Comparison of ENCODE assay signal across 38 cellular contexts in genomic region chr21:23638131-23638530, GRCh38.
"Had no signal": no experiment of that assay in that cellular context is flagged by ENCODE, and none has a peak within 500 bp of the region (broad histone marks: within the 10 kb centered on the region; RNA-seq: fewer than 3 reads in every experiment).

No MANE protein-coding gene starts in this region.

- ATAC-seq: activated naive CD4-positive, alpha-beta T cell treated with anti-CD3 and anti-CD28 coated beads, Interleukin-2, amount 50 U/mL, for 72 hours; activated naive CD8-positive, alpha-beta T cell treated with anti-CD3 and anti-CD28 coated beads, Interleukin-2, amount 50 U/mL, for 24 hours; activated T-cell treated with anti-CD3 and anti-CD28 coated beads, Interleukin-2, amount 50 U/mL, for 4 hours; activated T-cell treated with anti-CD3 and anti-CD28 coated beads, Interleukin-2, amount 50 U/mL, for 72 hours; activated T-helper 17 cell treated with anti-CD3 and anti-CD28 coated beads, Interleukin-2, amount 50 U/mL, for 72 hours; body of pancreas had no signal

- H3K4me3 ChIP-seq: adrenal gland, ascending aorta, body of pancreas, breast epithelium, cardiac muscle cell had no signal

- H3K9me3 ChIP-seq: adrenal gland, ascending aorta, body of pancreas, breast epithelium had no signal

- H3K27me3 Mint-ChIP-seq: activated naive CD4-positive, alpha-beta T cell treated with anti-CD3 and anti-CD28 coated beads, Interleukin-2, amount 10 ng/mL, durations not matched to agents 7 days and 5 days; activated naive CD4-positive, alpha-beta T cell treated with anti-CD3 and anti-CD28 coated beads, Interleukin-2, amount 50 U/mL, for 24 hours; activated naive CD8-positive, alpha-beta T cell treated with anti-CD3 and anti-CD28 coated beads for 36 hours; activated naive CD8-positive, alpha-beta T cell treated with anti-CD3 and anti-CD28 coated beads, Interleukin-2, amount 10 ng/mL, durations not matched to agents 7 days and 5 days; activated T-cell treated with anti-CD3 and anti-CD28 coated beads, Interleukin-2, amount 50 U/mL, for 24 hours; activated T-helper 17 cell treated with anti-CD3 and anti-CD28 coated beads, Interleukin-2, amount 50 U/mL, for 72 hours; brain; central memory CD8-positive, alpha-beta T cell had no signal

- H3K27ac Mint-ChIP-seq: activated naive CD4-positive, alpha-beta T cell treated with anti-CD3 and anti-CD28 coated beads for 36 hours; activated naive CD4-positive, alpha-beta T cell treated with anti-CD3 and anti-CD28 coated beads, Interleukin-2, amount 10 ng/mL, durations not matched to agents 7 days and 5 days; activated naive CD4-positive, alpha-beta T cell treated with anti-CD3 and anti-CD28 coated beads, Interleukin-2, amount 50 U/mL, for 24 hours; activated naive CD4-positive, alpha-beta T cell treated with anti-CD3 and anti-CD28 coated beads, Interleukin-2, amount 50 U/mL, for 72 hours; activated naive CD8-positive, alpha-beta T cell; activated naive CD8-positive, alpha-beta T cell treated with anti-CD3 and anti-CD28 coated beads for 36 hours; activated naive CD8-positive, alpha-beta T cell treated with anti-CD3 and anti-CD28 coated beads, Interleukin-2, amount 10 ng/mL, durations not matched to agents 7 days and 5 days; activated naive CD8-positive, alpha-beta T cell treated with anti-CD3 and anti-CD28 coated beads, Interleukin-2, amount 50 U/mL, for 24 hours; activated T-cell treated with anti-CD3 and anti-CD28 coated beads, Interleukin-2, amount 50 U/mL, for 24 hours; activated T-cell treated with anti-CD3 and anti-CD28 coated beads, Interleukin-2, amount 50 U/mL, for 72 hours; activated T-helper 1 cell treated with anti-CD3 and anti-CD28 coated beads, Interleukin-12 subunit alpha, Interleukin-12 subunit beta, Interleukin-2, Interleukin-4 antibody, amounts not matched to agents 30 ng/mL and 10 ng/mL and 1 ng/mL, durations not matched to agents 14 hours and 24 hours and 36 hours; activated T-helper 17 cell treated with anti-CD3 and anti-CD28 coated beads, Interleukin-2, amount 50 U/mL, for 72 hours; activated T-helper 2 cell treated with anti-CD3 and anti-CD28 coated beads, Interferon-gamma antibody, Interleukin-2, Interleukin-4, amounts not matched to agents 10 μg/mL and 5 μg/mL and 100 μg/mL, durations not matched to agents 14 hours and 24 hours and 36 hours; brain had no signal

- H3K4me1 ChIP-seq: adrenal gland, ascending aorta, body of pancreas, breast epithelium had no signal

- H3K4me3 Mint-ChIP-seq: activated naive CD4-positive, alpha-beta T cell treated with anti-CD3 and anti-CD28 coated beads for 36 hours; activated naive CD4-positive, alpha-beta T cell treated with anti-CD3 and anti-CD28 coated beads, Interleukin-2, amount 10 ng/mL, durations not matched to agents 7 days and 5 days; activated naive CD4-positive, alpha-beta T cell treated with anti-CD3 and anti-CD28 coated beads, Interleukin-2, amount 50 U/mL, for 24 hours; activated naive CD8-positive, alpha-beta T cell; activated naive CD8-positive, alpha-beta T cell treated with anti-CD3 and anti-CD28 coated beads for 36 hours; activated naive CD8-positive, alpha-beta T cell treated with anti-CD3 and anti-CD28 coated beads, Interleukin-2, amount 10 ng/mL, durations not matched to agents 7 days and 5 days; activated naive CD8-positive, alpha-beta T cell treated with anti-CD3 and anti-CD28 coated beads, Interleukin-2, amount 50 U/mL, for 24 hours; activated T-cell treated with anti-CD3 and anti-CD28 coated beads, Interleukin-2, amount 50 U/mL, for 24 hours; activated T-cell treated with anti-CD3 and anti-CD28 coated beads, Interleukin-2, amount 50 U/mL, for 4 hours; activated T-cell treated with anti-CD3 and anti-CD28 coated beads, Interleukin-2, amount 50 U/mL, for 72 hours; activated T-helper 1 cell treated with anti-CD3 and anti-CD28 coated beads, Interleukin-12 subunit alpha, Interleukin-12 subunit beta, Interleukin-2, Interleukin-4 antibody, amounts not matched to agents 30 ng/mL and 10 ng/mL and 1 ng/mL, durations not matched to agents 14 hours and 24 hours and 36 hours; activated T-helper 17 cell treated with anti-CD3 and anti-CD28 coated beads, Interleukin-2, amount 50 U/mL, for 72 hours; brain; central memory CD8-positive, alpha-beta T cell had no signal

- H3K4me1 Mint-ChIP-seq: activated naive CD4-positive, alpha-beta T cell treated with anti-CD3 and anti-CD28 coated beads, Interleukin-2, amount 10 ng/mL, durations not matched to agents 7 days and 5 days; activated naive CD4-positive, alpha-beta T cell treated with anti-CD3 and anti-CD28 coated beads, Interleukin-2, amount 50 U/mL, for 24 hours; activated naive CD8-positive, alpha-beta T cell treated with anti-CD3 and anti-CD28 coated beads for 36 hours; activated naive CD8-positive, alpha-beta T cell treated with anti-CD3 and anti-CD28 coated beads, Interleukin-2, amount 10 ng/mL, durations not matched to agents 7 days and 5 days; activated naive CD8-positive, alpha-beta T cell treated with anti-CD3 and anti-CD28 coated beads, Interleukin-2, amount 50 U/mL, for 24 hours; activated T-helper 17 cell treated with anti-CD3 and anti-CD28 coated beads, Interleukin-2, amount 50 U/mL, for 72 hours; brain; central memory CD8-positive, alpha-beta T cell had no signal

- H3K36me3 Mint-ChIP-seq: activated naive CD4-positive, alpha-beta T cell treated with anti-CD3 and anti-CD28 coated beads, Interleukin-2, amount 10 ng/mL, durations not matched to agents 7 days and 5 days; activated naive CD4-positive, alpha-beta T cell treated with anti-CD3 and anti-CD28 coated beads, Interleukin-2, amount 50 U/mL, for 24 hours; activated naive CD4-positive, alpha-beta T cell treated with anti-CD3 and anti-CD28 coated beads, Interleukin-2, amount 50 U/mL, for 72 hours; activated naive CD8-positive, alpha-beta T cell; activated naive CD8-positive, alpha-beta T cell treated with anti-CD3 and anti-CD28 coated beads for 36 hours; activated naive CD8-positive, alpha-beta T cell treated with anti-CD3 and anti-CD28 coated beads, Interleukin-2, amount 10 ng/mL, durations not matched to agents 7 days and 5 days; brain had no signal

- H3K9me3 Mint-ChIP-seq: activated naive CD4-positive, alpha-beta T cell treated with anti-CD3 and anti-CD28 coated beads for 36 hours; activated naive CD4-positive, alpha-beta T cell treated with anti-CD3 and anti-CD28 coated beads, Interleukin-2, amount 10 ng/mL, durations not matched to agents 7 days and 5 days; activated naive CD4-positive, alpha-beta T cell treated with anti-CD3 and anti-CD28 coated beads, Interleukin-2, amount 50 U/mL, for 24 hours; activated naive CD8-positive, alpha-beta T cell treated with anti-CD3 and anti-CD28 coated beads for 36 hours; activated naive CD8-positive, alpha-beta T cell treated with anti-CD3 and anti-CD28 coated beads, Interleukin-2, amount 10 ng/mL, durations not matched to agents 7 days and 5 days; activated naive CD8-positive, alpha-beta T cell treated with anti-CD3 and anti-CD28 coated beads, Interleukin-2, amount 50 U/mL, for 24 hours; activated T-cell treated with anti-CD3 and anti-CD28 coated beads, Interleukin-2, amount 50 U/mL, for 24 hours; activated T-cell treated with anti-CD3 and anti-CD28 coated beads, Interleukin-2, amount 50 U/mL, for 4 hours; activated T-cell treated with anti-CD3 and anti-CD28 coated beads, Interleukin-2, amount 50 U/mL, for 72 hours; activated T-helper 1 cell treated with anti-CD3 and anti-CD28 coated beads, Interleukin-12 subunit alpha, Interleukin-12 subunit beta, Interleukin-2, Interleukin-4 antibody, amounts not matched to agents 30 ng/mL and 10 ng/mL and 1 ng/mL, durations not matched to agents 14 hours and 24 hours and 36 hours; activated T-helper 2 cell treated with anti-CD3 and anti-CD28 coated beads, Interferon-gamma antibody, Interleukin-2, Interleukin-4, amounts not matched to agents 10 μg/mL and 5 μg/mL and 100 μg/mL, durations not matched to agents 14 hours and 24 hours and 36 hours; brain had no signal

- H3K27ac ChIP-seq: adrenal gland, ascending aorta, body of pancreas, brain microvascular endothelial cell, breast epithelium, cardiac muscle cell had no signal

- DNase-seq: activated effector memory CD4-positive, alpha-beta T cell treated with anti-CD3 and anti-CD28 coated beads, Interleukin-2, amount 50 U/mL, for 16 hours; activated effector memory CD4-positive, alpha-beta T cell treated with Interleukin-2 at 50 U/mL for 16 hours; activated gamma-delta T cell; activated gamma-delta T cell treated with Interleukin-2 at 50 U/mL for 16 hours; activated naive CD4-positive, alpha-beta T cell; activated naive CD4-positive, alpha-beta T cell treated with anti-CD3 and anti-CD28 coated beads for 36 hours; activated naive CD4-positive, alpha-beta T cell treated with anti-CD3 and anti-CD28 coated beads, Interleukin-2, amount 10 ng/mL, durations not matched to agents 7 days and 5 days; activated naive CD4-positive, alpha-beta T cell treated with anti-CD3 and anti-CD28 coated beads, Interleukin-2, amount 50 U/mL, for 16 hours; activated naive CD4-positive, alpha-beta T cell treated with Interleukin-2 at 50 U/mL for 16 hours; activated naive CD8-positive, alpha-beta T cell treated with anti-CD3 and anti-CD28 coated beads for 36 hours; activated naive CD8-positive, alpha-beta T cell treated with anti-CD3 and anti-CD28 coated beads, Interleukin-2, amount 10 ng/mL, durations not matched to agents 7 days and 5 days; activated naive CD8-positive, alpha-beta T cell treated with anti-CD3 and anti-CD28 coated beads, Interleukin-2, amount 50 U/mL, for 24 hours; activated T-cell treated with anti-CD3 and anti-CD28 coated beads, Interleukin-2, amount 50 U/mL, for 1 hour; activated T-cell treated with anti-CD3 and anti-CD28 coated beads, Interleukin-2, amount 50 U/mL, for 24 hours; activated T-cell treated with anti-CD3 and anti-CD28 coated beads, Interleukin-2, amount 50 U/mL, for 4 hours; activated T-cell treated with anti-CD3 and anti-CD28 coated beads, Interleukin-2, amount 50 U/mL, for 48 hours; activated T-cell treated with anti-CD3 and anti-CD28 coated beads, Interleukin-2, amount 50 U/mL, for 72 hours; adrenal gland; amniotic stem cell; amygdala; anterior cingulate cortex; aorta; body of pancreas; brain microvascular endothelial cell; caudate nucleus; central memory CD4-positive, alpha-beta T cell; cerebellar nuclear complex had no signal

- H3K27me3 ChIP-seq: adrenal gland, ascending aorta, body of pancreas, brain microvascular endothelial cell, breast epithelium, cardiac muscle cell had no signal

- H3K36me3 ChIP-seq: adrenal gland, ascending aorta, brain microvascular endothelial cell, breast epithelium, cardiac muscle cell had no signal
